ENCODE assay signal across 16 cellular contexts in the genomic region with DNA sequence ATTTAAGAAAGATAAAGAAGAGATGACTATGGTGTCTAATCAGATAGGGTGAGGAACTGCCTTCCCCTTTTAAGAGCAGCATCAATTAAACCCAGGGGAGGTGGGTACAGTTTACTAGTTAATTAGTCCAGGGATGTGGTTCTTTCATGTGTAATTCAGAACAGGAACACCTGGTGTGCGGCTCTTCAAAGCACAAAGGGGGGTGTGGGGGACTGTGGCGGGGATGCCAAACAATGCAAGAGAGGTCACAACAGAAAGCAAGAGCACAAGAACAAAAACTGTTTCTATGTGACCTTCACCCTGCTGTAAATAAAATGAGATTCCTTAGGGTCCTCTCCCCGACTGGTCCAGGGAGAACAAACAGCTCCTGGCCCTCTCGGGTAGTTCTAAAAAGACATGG.
DNase-seq lines count a peak whose midpoint lies in the region; ATAC-seq and TF ChIP-seq lines count a peak whose summit lies in the region.
"Had no signal": no experiment of that assay in that cellular context is flagged by ENCODE, and none has a peak within 500 bp of the region (broad histone marks: within the 10 kb centered on the region; RNA-seq: fewer than 3 reads in every experiment).

No MANE protein-coding gene starts in this region.

- H3K9me3 ChIP-seq in iPS-20b (ENCODE audit: insufficient read depth, low read depth, low read length), result no peaks in the 10 kb centered on the region
- H3K9me3 ChIP-seq: adrenal gland, Peyer's patch, right atrium auricular region, vagina had no signal

- ATAC-seq in activated CD8-positive, alpha-beta T cell treated with anti-CD3 and anti-CD28 coated beads for 36 hours, result no peak
- ATAC-seq: activated T-helper 17 cell treated with anti-CD3 and anti-CD28 coated beads, Interleukin-2, amount 50 U/mL, for 72 hours had no signal

- H3K27me3 ChIP-seq in iPS-20b (ENCODE audit: insufficient read depth, low read length), result peaks cover 33% of the 10 kb centered on the region
- H3K27me3 ChIP-seq: adrenal gland, Peyer's patch, right atrium auricular region, vagina had no signal

- DNase-seq in DMS153 treated with DMSO at 0.1 percent for 48 hours (lab: John Stamatoyannopoulos, UW; ENCODE audit: unreplicated experiment), result peak; percentile 10
- peak; percentile 57 for DNase-seq in Jurkat, Clone E6-1 (ENCODE audit: low read depth, low spot score)
- DNase-seq in NCI-H69 (lab: John Stamatoyannopoulos, UW), result peak; percentile 92
- DNase-seq in activated CD8-positive, alpha-beta T cell treated with anti-CD3 and anti-CD28 coated beads for 36 hours, result no peak
- no peak for DNase-seq in Kasumi-1 (lab: John Stamatoyannopoulos, UW)
- DNase-seq in glomerular visceral epithelial cell (ENCODE audit: extremely low spot score), result no peak
- no peak for DNase-seq in LoVo (ENCODE audit: low spot score)
- DNase-seq: adrenal gland, mammary epithelial cell, Peyer's patch had no signal

- CTCF ChIA-PET in activated CD8-positive, alpha-beta T cell treated with anti-CD3 and anti-CD28 coated beads for 36 hours (lab: Charles Lee), result no interaction called here

- H3K36me3 Mint-ChIP-seq in activated CD8-positive, alpha-beta T cell treated with anti-CD3 and anti-CD28 coated beads for 36 hours (ENCODE audit: low read depth), result no peaks in the 10 kb centered on the region

- H3K36me3 ChIP-seq in iPS-20b (ENCODE audit: insufficient read depth, low read depth, low read length), result no peaks in the 10 kb centered on the region
- H3K36me3 ChIP-seq: adrenal gland, Peyer's patch, right atrium auricular region, vagina had no signal

- H3K4me1 ChIP-seq in iPS-20b (ENCODE audit: insufficient read depth, low read length), result peaks cover 16% of the 10 kb centered on the region; the same call in 1 of the 2 replicates
- H3K4me1 ChIP-seq: adrenal gland, right atrium auricular region, vagina had no signal

- POLR2A ChIA-PET in activated CD8-positive, alpha-beta T cell treated with anti-CD3 and anti-CD28 coated beads for 36 hours (lab: Charles Lee), result no interaction called here

- no peaks in the 10 kb centered on the region for H3K27me3 Mint-ChIP-seq in activated CD8-positive, alpha-beta T cell treated with anti-CD3 and anti-CD28 coated beads for 36 hours
- H3K27me3 Mint-ChIP-seq: activated T-helper 17 cell treated with anti-CD3 and anti-CD28 coated beads, Interleukin-2, amount 50 U/mL, for 72 hours; central memory CD8-positive, alpha-beta T cell had no signal

- H3K27ac ChIP-seq in iPS-20b (ENCODE audit: low read length), result no peak overlapping the region
- H3K27ac ChIP-seq: adrenal gland, Peyer's patch, right atrium auricular region, vagina, VCaP had no signal

- intact Hi-C loops in activated CD8-positive, alpha-beta T cell treated with anti-CD3 and anti-CD28 coated beads for 36 hours (cut with micrococcal nuclease), result no loop called here

- H3K4me3 Mint-ChIP-seq in activated CD8-positive, alpha-beta T cell treated with anti-CD3 and anti-CD28 coated beads for 36 hours, result no peak overlapping the region
- H3K4me3 Mint-ChIP-seq: activated T-helper 17 cell treated with anti-CD3 and anti-CD28 coated beads, Interleukin-2, amount 50 U/mL, for 72 hours; central memory CD8-positive, alpha-beta T cell had no signal

- no peak overlapping the region for H3K27ac Mint-ChIP-seq in activated CD8-positive, alpha-beta T cell treated with anti-CD3 and anti-CD28 coated beads for 36 hours
- H3K27ac Mint-ChIP-seq: activated T-helper 17 cell treated with anti-CD3 and anti-CD28 coated beads, Interleukin-2, amount 50 U/mL, for 72 hours had no signal

- no peak for TF ChIP-seq CTCF in activated CD8-positive, alpha-beta T cell treated with anti-CD3 and anti-CD28 coated beads for 36 hours (IDR thresholded peaks at IDR 0.05)

- no peaks in the 10 kb centered on the region for H3K4me1 Mint-ChIP-seq in activated CD8-positive, alpha-beta T cell treated with anti-CD3 and anti-CD28 coated beads for 36 hours (ENCODE audit: low read depth)
- H3K4me1 Mint-ChIP-seq: activated T-helper 17 cell treated with anti-CD3 and anti-CD28 coated beads, Interleukin-2, amount 50 U/mL, for 72 hours; central memory CD8-positive, alpha-beta T cell had no signal

- no peak overlapping the region for H3K4me3 ChIP-seq in Jurkat, Clone E6-1 (ENCODE audit: low read length)
- peak overlapping the region; percentile 42; the same call in 1 of the 2 replicates for H3K4me3 ChIP-seq in iPS-20b (ENCODE audit: low read length)
- H3K4me3 ChIP-seq: adrenal gland, Peyer's patch, right atrium auricular region, vagina had no signal

- H3K9me3 Mint-ChIP-seq in activated CD8-positive, alpha-beta T cell treated with anti-CD3 and anti-CD28 coated beads for 36 hours, result no peaks in the 10 kb centered on the region
- H3K9me3 Mint-ChIP-seq: activated T-helper 17 cell treated with anti-CD3 and anti-CD28 coated beads, Interleukin-2, amount 50 U/mL, for 72 hours; central memory CD8-positive, alpha-beta T cell had no signal

- H3K9ac ChIP-seq in iPS-20b (ENCODE audit: low read depth, low read length), result no peak overlapping the region

Comparison
In these comparisons a context has a peak if more than half of its experiments do, and no peak if none do; other contexts are left out.
1. DNase-seq: peak in DMS153 treated with DMSO at 0.1 percent for 48 hours (single experiment), Jurkat, Clone E6-1 (single experiment) and NCI-H69 (single experiment); none in activated CD8-positive, alpha-beta T cell treated with anti-CD3 and anti-CD28 coated beads for 36 hours (single experiment), Kasumi-1 (0 of 2), glomerular visceral epithelial cell (single experiment) and LoVo (single experiment).